ENCODE assay signal across 9 cellular contexts in the genomic region with DNA sequence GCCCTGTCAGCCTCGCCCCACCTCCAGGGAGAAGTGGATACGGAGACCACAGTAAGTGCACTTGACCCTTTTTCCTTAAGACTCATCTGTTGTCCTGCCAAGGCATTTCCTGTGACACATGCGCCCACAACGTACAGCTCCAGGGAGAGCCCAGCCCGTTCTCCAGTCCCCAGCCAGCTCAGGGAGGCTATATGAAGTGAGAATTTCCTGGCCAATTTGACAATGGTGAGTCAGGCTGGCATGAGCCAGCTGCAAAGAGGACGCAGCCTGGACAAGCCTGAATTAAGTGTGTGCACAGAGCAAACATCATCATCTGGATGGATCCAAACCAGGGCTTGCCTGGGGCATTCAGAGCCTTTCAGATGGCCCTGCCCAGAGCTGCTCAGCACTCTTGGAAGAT.
DNase-seq lines count a peak whose midpoint lies in the region; ATAC-seq and TF ChIP-seq lines count a peak whose summit lies in the region.
"Had no signal": no experiment of that assay in that cellular context is flagged by ENCODE, and none has a peak within 500 bp of the region (broad histone marks: within the 10 kb centered on the region; RNA-seq: fewer than 3 reads in every experiment).

No MANE protein-coding gene starts in this region.

- dilution Hi-C loops in mammary epithelial cell (cut with HindIII; ENCODE audit: low sequenced_read_pairs): loop anchor here (25.0 kb wide), 1 partner anchor 244 kb away; a partner anchor contains a TSS

- H3K9me3 ChIP-seq in mammary epithelial cell (replicated peaks; ENCODE audit: insufficient read depth, low read length) (no peaks in the 10 kb centered on the region), muscle layer of colon (ENCODE audit: low read length) (no peaks in the 10 kb centered on the region)

- 0% methylated on average over 3 of the region's 6 CpGs for WGBS in mammary epithelial cell (ENCODE audit: low coverage, missing lambda C conversion rate)

- H3K27me3 ChIP-seq in BJ (ENCODE audit: control insufficient read depth, insufficient read depth, low read length): no peaks in the 10 kb centered on the region
- H3K27me3 ChIP-seq in mammary epithelial cell (ENCODE audit: insufficient read depth, low read length): no peaks in the 10 kb centered on the region
- no peaks in the 10 kb centered on the region for H3K27me3 ChIP-seq in muscle layer of colon (ENCODE audit: control insufficient read depth in 1 of 2, insufficient read depth in 2 of 2, low read length in 2 of 2)

- DNase-seq in BJ (ENCODE audit: low read depth): peak; percentile 88
- peak; percentile 18 to 46 for DNase-seq in NCI-H1930 (lab: John Stamatoyannopoulos, UW)
- DNase-seq in mammary epithelial cell: peak; percentile 100
- no peak for DNase-seq in amygdala (lab: John Stamatoyannopoulos, UW)
- no peak for DNase-seq in NCI-H526 treated with DMSO at 0.1 percent for 48 hours (lab: John Stamatoyannopoulos, UW)
- DNase-seq: mesendoderm had no signal

- in situ Hi-C loops in mammary epithelial cell (cut with MboI; ENCODE audit: low sequenced_read_pairs in 2 of 2): loop anchor here (10.0 to 25.0 kb wide), 3 partner anchors 228 to 244 kb away; a partner anchor contains a TSS

- H3K9ac ChIP-seq in mammary epithelial cell (ENCODE audit: insufficient read depth, low read length): no peak overlapping the region
- H3K9ac ChIP-seq in muscle layer of colon (ENCODE audit: low read length): no peak overlapping the region

- no peak overlapping the region for H2AFZ ChIP-seq in mammary epithelial cell (ENCODE audit: low read depth, low read length)

- CTCF ChIA-PET in BJ (lab: Yijun Ruan, JAX) (interaction anchor here (0.5 to 6.7 kb wide), 36 partner anchors 9 to 364 kb away, joined by 3 to 69 read pairs (median 4); no protein-coding TSS in a partner anchor), mammary epithelial cell (lab: Charles Lee; ENCODE audit: low non-redundant PET) (interaction anchor here (0.5 to 1.0 kb wide), 9 partner anchors 105 to 303 kb away, joined by 3 to 8 read pairs (median 4); a partner anchor contains a TSS)

- ATAC-seq in HG03520 (IDR thresholded peaks at IDR 0.05; ENCODE audit: unreplicated experiment) (no peak), GM19324 (IDR thresholded peaks at IDR 0.05; ENCODE audit: low FRiP score, unreplicated experiment) (no peak)

- H3K79me2 ChIP-seq in mammary epithelial cell (ENCODE audit: insufficient read depth, low read length): peaks cover 3% of the 10 kb centered on the region

- H3K4me2 ChIP-seq in mammary epithelial cell (ENCODE audit: insufficient read depth, low read depth, low read length): peak overlapping the region; percentile 53

- H3K36me3 ChIP-seq in BJ (ENCODE audit: control insufficient read depth, insufficient read depth, low read length) (no peaks in the 10 kb centered on the region), mammary epithelial cell (ENCODE audit: insufficient read depth, low read length) (no peaks in the 10 kb centered on the region), muscle layer of colon (ENCODE audit: insufficient read depth, low read length) (no peaks in the 10 kb centered on the region)

- H3K4me1 ChIP-seq in mammary epithelial cell (ENCODE audit: insufficient read depth, low read length) (peaks cover 59% of the 10 kb centered on the region), muscle layer of colon (ENCODE audit: insufficient read depth, low read length) (peaks cover 73% of the 10 kb centered on the region)

- intact Hi-C loops in mammary epithelial cell (cut with micrococcal nuclease): loop anchor here (1.0 to 5.0 kb wide), 11 partner anchors 24 to 318 kb away; no protein-coding TSS in a partner anchor

- BruUV-seq in mammary epithelial cell (replicated peaks; lab: Mats Ljungman, UMichigan): no TSS peak

- H4K20me1 ChIP-seq in mammary epithelial cell (ENCODE audit: insufficient read depth, low read length): no peaks in the 10 kb centered on the region

- TF ChIP-seq CTCF in BJ (IDR thresholded peaks at IDR 0.05; ENCODE audit: insufficient read depth, low read depth, low read length) (no peak), mammary epithelial cell (conservative IDR thresholded peaks at IDR 0.05 in 1 of 2, IDR thresholded peaks at IDR 0.05 in 1 of 2; ENCODE audit: extremely low read depth in 1 of 2, insufficient read depth in 1 of 2, low read depth in 1 of 2, low read length in 2 of 2) (no peak)

- POLR2A ChIA-PET in BJ (lab: Charles Lee): interaction anchor here (0.6 kb wide), 1 partner anchor 45 kb away, joined by 3 read pairs; no protein-coding TSS in a partner anchor

- no peak overlapping the region for H3K4me3 ChIP-seq in BJ (ENCODE audit: low read depth, low read length)
- no peak overlapping the region for H3K4me3 ChIP-seq in mammary epithelial cell (replicated peaks in 1 of 3; ENCODE audit: insufficient read depth in 1 of 3, low read depth in 2 of 3, low read length in 3 of 3)
- H3K4me3 ChIP-seq in muscle layer of colon (ENCODE audit: low read depth in 1 of 2, low read length in 2 of 2): no peak overlapping the region

- peak overlapping the region; percentile 66 for H3K27ac ChIP-seq in mammary epithelial cell (ENCODE audit: insufficient read depth, low read depth, low read length)
- peak overlapping the region; percentile 58 for H3K27ac ChIP-seq in muscle layer of colon (ENCODE audit: low read depth, low read length)

Comparison
In these comparisons a context has a peak if more than half of its experiments do, and no peak if none do; other contexts are left out.
1. DNase-seq: peak in BJ (single experiment), NCI-H1930 (2 of 2) and mammary epithelial cell (single experiment); none in amygdala (0 of 56) and NCI-H526 treated with DMSO at 0.1 percent for 48 hours (single experiment).